Comparison of ENCODE assay signal across 32 cellular contexts in genomic region chr7:2604608-2605174, GRCh38. TPM values are rescaled to one million over a fixed set of nuclear protein-coding genes. Genes with fewer than 3 reads are reported as not detected.
DNase-seq lines count a peak whose midpoint lies in the region; ATAC-seq and TF ChIP-seq lines count a peak whose summit lies in the region.
"Had no signal": no experiment of that assay in that cellular context is flagged by ENCODE, and none has a peak within 500 bp of the region (broad histone marks: within the 10 kb centered on the region; RNA-seq: fewer than 3 reads in every experiment).

No MANE protein-coding gene starts in this region.

- H3K27ac ChIP-seq in right atrium auricular region (peak overlapping the region in 1 of 2 donors; percentile 56), thyroid gland (peak overlapping the region in 1 of 3 donors; percentile 4), tibial nerve (no peak overlapping the region)
- H3K27ac ChIP-seq: A549, cardiac muscle cell, esophagus muscularis mucosa, foreskin keratinocyte, SJSA1 had no signal

- WGBS in thyroid gland, 2 donors = 83 to 89% methylated on average over 23 to 29 of the region's 29 CpGs
- 94 to 95% methylated on average over 18 to 29 of the region's 29 CpGs for WGBS in tibial nerve, 2 donors

- ATAC-seq in Right ventricle myocardium superior (ENCODE audit: poor library complexity) (peak; percentile 72), GM19351 (IDR thresholded peaks at IDR 0.05; ENCODE audit: unreplicated experiment) (no peak)
- ATAC-seq: A549, foreskin keratinocyte had no signal

- no peaks in the 10 kb centered on the region for H3K36me3 ChIP-seq in right atrium auricular region
- H3K36me3 ChIP-seq in thyroid gland = peaks cover 11 to 15% of the 10 kb centered on the region in 2 donors
- H3K36me3 ChIP-seq in tibial nerve = peaks cover 0 to 70% (median 8%) of the 10 kb centered on the region in 3 donors
- H3K36me3 ChIP-seq: SJSA1 had no signal

- TF ChIP-seq EP300 in tibial nerve (IDR thresholded peaks at IDR 0.05) = no peak

- H3K4me1 ChIP-seq in right atrium auricular region = peaks cover 0 to 39% of the 10 kb centered on the region in 2 donors
- peaks cover 0 to 9% of the 10 kb centered on the region in 2 donors for H3K4me1 ChIP-seq in thyroid gland
- peaks cover 0 to 31% (median 0%) of the 10 kb centered on the region in 4 donors for H3K4me1 ChIP-seq in tibial nerve
- H3K4me1 ChIP-seq: A549, foreskin keratinocyte, SJSA1 had no signal

- no peak for TF ChIP-seq CTCF in right atrium auricular region (IDR thresholded peaks at IDR 0.05)
- peak in 2 of 6 experiments; percentile 10 to 26 for TF ChIP-seq CTCF in thyroid gland (IDR thresholded peaks at IDR 0.05)
- no peak for TF ChIP-seq CTCF in tibial nerve (IDR thresholded peaks at IDR 0.05)

- H3K27me3 ChIP-seq in right atrium auricular region (no peaks in the 10 kb centered on the region), thyroid gland (no peaks in the 10 kb centered on the region), tibial nerve (no peaks in the 10 kb centered on the region)
- H3K27me3 ChIP-seq: cardiac muscle cell, esophagus muscularis mucosa, foreskin keratinocyte, SJSA1 had no signal

- DNase-seq in Right ventricle myocardium superior = peak; percentile 76
- DNase-seq in right atrium auricular region (ENCODE audit: low spot score) = no peak
- DNase-seq in NCI-H2107 treated with DMSO at 0.1 percent for 48 hours (lab: John Stamatoyannopoulos, UW; ENCODE audit: unreplicated experiment) = peak; percentile 93
- peak; percentile 34 for DNase-seq in foreskin melanocyte
- peak; percentile 70 to 84 for DNase-seq in thyroid gland
- DNase-seq in mesenteric fat pad (ENCODE audit: low spot score) = no peak
- no peak for DNase-seq in tibial nerve (ENCODE audit: low spot score in 2 of 2)
- DNase-seq: activated CD4-positive, alpha-beta memory T cell treated with anti-CD3 and anti-CD28 coated beads, Interleukin-2, amount 10 ng/mL, durations not matched to agents 7 days and 5 days; activated CD4-positive, alpha-beta T cell treated with anti-CD3 and anti-CD28 coated beads for 1 hour; activated CD8-positive, alpha-beta memory T cell treated with anti-CD3 and anti-CD28 coated beads, Interleukin-2, amount 50 U/mL, for 48 hours; AML-193; aorta; CD8-positive, alpha-beta memory T cell; cortex of kidney; endodermal cell; foreskin keratinocyte; GDM1; H9; hippocampal formation; immature natural killer cell; mesendoderm; naive B cell; NCI-H1105; NCI-H2029; nucleus accumbens; stimulated activated CD4-positive, alpha-beta T cell treated with anti-CD3 and anti-CD28 coated beads, Interleukin-2, amount 100 ng/mL, for 24 hours; trophoblast cell had no signal

- intact Hi-C loops in Right ventricle myocardium superior (cut with DNase I) = no loop called here
- intact Hi-C loops in thyroid gland (cut with DNase I) = loop anchor here (5.0 kb wide), 1 partner anchor 58 kb away; no protein-coding TSS in a partner anchor

- TF ChIP-seq POLR2A in thyroid gland (IDR thresholded peaks at IDR 0.05) = no peak
- TF ChIP-seq POLR2A in tibial nerve (IDR thresholded peaks at IDR 0.05) = no peak

- no peaks in the 10 kb centered on the region for H3K9me3 ChIP-seq in right atrium auricular region
- no peaks in the 10 kb centered on the region for H3K9me3 ChIP-seq in thyroid gland
- H3K9me3 ChIP-seq in tibial nerve = no peaks in the 10 kb centered on the region
- H3K9me3 ChIP-seq: A549, esophagus muscularis mucosa, SJSA1 had no signal

- H3K4me3 ChIP-seq in right atrium auricular region = no peak overlapping the region
- H3K4me3 ChIP-seq in thyroid gland (replicated peaks in 1 of 3) = no peak overlapping the region
- H3K4me3 ChIP-seq in tibial nerve = no peak overlapping the region
- H3K4me3 ChIP-seq: A549, cardiac muscle cell, esophagus muscularis mucosa, SJSA1 had no signal

RNA-seq across cellular contexts. Expression of gene TTYH3, which starts 27.1 kb away (rescaled TPM):
- total RNA-seq in Right ventricle myocardium superior = 12.6 TPM
- total RNA-seq in right atrium auricular region = 10 to 100 TPM in 1 of 2 donors, 1 to 10 TPM in 1; 7.0 to 11.1 TPM
- 10 to 100 TPM; 16.7 to 23.8 (median 21.4) TPM for total RNA-seq in thyroid gland
- total RNA-seq in mesenteric fat pad = 107 TPM
- total RNA-seq in tibial nerve = 10 to 100 TPM in 3 of 4 donors, 1 to 10 TPM in 1; 7.2 to 43.2 (median 15.7) TPM

RNA-seq across cellular contexts. Expression of gene IQCE, which starts 45.9 kb away (rescaled TPM):
- total RNA-seq in Right ventricle myocardium superior (9.9 TPM), right atrium auricular region (1 to 10 TPM; 6.6 to 9.1 TPM), thyroid gland (10 to 100 TPM; 16.0 to 40.2 (median 37.2) TPM), mesenteric fat pad (14.4 TPM), tibial nerve (10 to 100 TPM; 16.8 to 46.9 (median 26.9) TPM)

RNA-seq across cellular contexts. Expression of gene BRAT1, which starts 49.4 kb away (rescaled TPM):
- total RNA-seq in Right ventricle myocardium superior (14.7 TPM), right atrium auricular region (10 to 100 TPM; 20.9 to 24.6 TPM), thyroid gland (10 to 100 TPM; 37.2 to 51.8 (median 45.6) TPM), mesenteric fat pad (29.8 TPM), tibial nerve (10 to 100 TPM; 38.0 to 72.9 (median 52.0) TPM)

Comparison
In these comparisons a context has a peak if more than half of its experiments do, and no peak if none do; other contexts are left out.
1. DNase-seq: peak in Right ventricle myocardium superior (single experiment), NCI-H2107 treated with DMSO at 0.1 percent for 48 hours (single experiment), foreskin melanocyte (single experiment) and thyroid gland (2 of 2); none in right atrium auricular region (single experiment), mesenteric fat pad (single experiment) and tibial nerve (0 of 2).